ENCODE assay signal across 20 cellular contexts in genomic region chr15:68580883-68581155, GRCh38. TPM values are rescaled to one million over a fixed set of nuclear protein-coding genes. Genes with fewer than 3 reads are reported as not detected.
DNase-seq lines count a peak whose midpoint lies in the region; ATAC-seq, FAIRE-seq and TF ChIP-seq lines count a peak whose summit lies in the region.
"Had no signal": no experiment of that assay in that cellular context is flagged by ENCODE, and none has a peak within 500 bp of the region (broad histone marks: within the 10 kb centered on the region; RNA-seq: fewer than 3 reads in every experiment).

No MANE protein-coding gene starts in this region.

- peaks cover 33 to 78% of the 10 kb centered on the region in 2 experiments for H3K4me1 ChIP-seq in HCT116 (ENCODE audit: control insufficient read depth in 1 of 2, insufficient read depth in 2 of 2, low read length in 2 of 2)
- no peaks in the 10 kb centered on the region for H3K4me1 ChIP-seq in GM12878 (ENCODE audit: control insufficient read depth, insufficient read depth, low read length)
- H3K4me1 ChIP-seq in mesenchymal stem cell (ENCODE audit: control insufficient read depth, insufficient read depth, low read depth, low read length) = peaks cover 60% of the 10 kb centered on the region

- no peaks in the 10 kb centered on the region for H3K9me3 ChIP-seq in HCT116 (ENCODE audit: control insufficient read depth in 1 of 2, insufficient read depth in 1 of 2, low read depth in 1 of 2, low read length in 2 of 2)
- H3K9me3 ChIP-seq in GM12878 (replicated peaks; ENCODE audit: control insufficient read depth, insufficient read depth, low read length) = no peaks in the 10 kb centered on the region
- no peaks in the 10 kb centered on the region for H3K9me3 ChIP-seq in mesenchymal stem cell (ENCODE audit: control insufficient read depth, low read length)

- H3K79me2 ChIP-seq in HCT116 (ENCODE audit: insufficient read depth, low read length) = no peaks in the 10 kb centered on the region
- H3K79me2 ChIP-seq in GM12878 (ENCODE audit: control insufficient read depth, insufficient read depth, low read length) = no peaks in the 10 kb centered on the region

- CTCF ChIA-PET in HCT116 (lab: Charles Lee) = interaction anchor here (1.2 kb wide), 1 partner anchor 31 kb away, joined by 3 read pairs; no protein-coding TSS in a partner anchor
- CTCF ChIA-PET in GM12878 (lab: Yijun Ruan, JAX) = no interaction called here

- H3K18ac ChIP-seq in mesenchymal stem cell (ENCODE audit: low read depth in 1 of 2, low read length in 2 of 2) = peak overlapping the region in 1 of 2 experiments; percentile 28

- intact Hi-C loops in HCT116 (cut with micrococcal nuclease) (no loop called here), GM12878 (cut with micrococcal nuclease; ENCODE audit: unreplicated experiment) (no loop called here)

- H3K27ac ChIP-seq in HCT116 (ENCODE audit: low read depth, low read length) = no peak overlapping the region
- no peak overlapping the region for H3K27ac ChIP-seq in GM12878 (ENCODE audit: control insufficient read depth, insufficient read depth)
- no peak overlapping the region for H3K27ac ChIP-seq in mesenchymal stem cell (ENCODE audit: low read length, poor library complexity, severe bottlenecking)
- peak overlapping the region; percentile 85 for H3K27ac ChIP-seq in temporal lobe (ENCODE audit: low read depth, low read length)
- H3K27ac ChIP-seq: brain microvascular endothelial cell had no signal

- no peak for TF ChIP-seq EP300 in GM12878 (IDR thresholded peaks at IDR 0.05; ENCODE audit: borderline replicate concordance in 1 of 2, control insufficient read depth in 1 of 2, low read depth in 2 of 2, low read length in 2 of 2)

- H3K27me3 ChIP-seq in HCT116 (ENCODE audit: insufficient read depth, low read length) = no peaks in the 10 kb centered on the region
- peaks cover 17 to 29% of the 10 kb centered on the region in 2 experiments for H3K27me3 ChIP-seq in GM12878 (replicated peaks in 1 of 2; ENCODE audit: control insufficient read depth in 2 of 2, insufficient read depth in 2 of 2, low read length in 1 of 2)
- H3K27me3 ChIP-seq in mesenchymal stem cell (ENCODE audit: control insufficient read depth in 1 of 2, insufficient read depth in 1 of 2, low read length in 2 of 2) = no peaks in the 10 kb centered on the region
- H3K27me3 ChIP-seq: brain microvascular endothelial cell had no signal

- H3K14ac ChIP-seq in mesenchymal stem cell (ENCODE audit: low read length in 2 of 2) = no peak overlapping the region

- H3K4ac ChIP-seq in mesenchymal stem cell (ENCODE audit: low read depth in 1 of 2, low read length in 2 of 2) = no peak overlapping the region

- no peak overlapping the region for H2BK15ac ChIP-seq in mesenchymal stem cell (ENCODE audit: low read depth, poor library complexity, severe bottlenecking)

- H3K4me2 ChIP-seq in HCT116 (ENCODE audit: low read length) = 0 out of 2 replicates have a peak overlapping the region, but pooled peaks have one; percentile 92
- H3K4me2 ChIP-seq in GM12878 (ENCODE audit: control insufficient read depth, insufficient read depth) = no peak overlapping the region
- H3K4me2 ChIP-seq in mesenchymal stem cell (ENCODE audit: low read length, poor library complexity, severe bottlenecking) = no peak overlapping the region

- DNase-seq in HCT116 (ENCODE audit: low read depth, low spot score) = no peak
- DNase-seq in GM12878 (ENCODE audit: low read depth, low spot score) = no peak
- DNase-seq in mesenchymal stem cell = no peak
- no peak for DNase-seq in dedifferentiated amniotic fluid mesenchymal stem cell (ENCODE audit: extremely low spot score)
- no peak for DNase-seq in GM13977 (ENCODE audit: low spot score)
- no peak for DNase-seq in D341Med (ENCODE audit: low spot score)
- DNase-seq: activated CD4-positive, alpha-beta T cell treated with anti-CD3 and anti-CD28 coated beads for 4 hours; activated CD8-positive, alpha-beta memory T cell treated with anti-CD3 and anti-CD28 coated beads, Interleukin-2, amount 50 U/mL, for 4 hours; activated naive CD4-positive, alpha-beta T cell treated with Interleukin-2 at 50 U/mL for 16 hours; brain microvascular endothelial cell; dermis blood vessel endothelial cell; DMS153; erythroblast; naive thymus-derived CD4-positive, alpha-beta T cell; NCI-H1092; NCI-H2029 treated with DMSO at 0.1 percent for 48 hours; RPMI8226 had no signal

- peaks cover 5% of the 10 kb centered on the region for H3K79me1 ChIP-seq in mesenchymal stem cell (replicated peaks; ENCODE audit: low read length, poor library complexity, severe bottlenecking)

- no TSS peak for BruUV-seq in HCT116 (replicated peaks; lab: Mats Ljungman, UMichigan)
- no TSS peak for BruUV-seq in GM12878 (replicated peaks; lab: Mats Ljungman, UMichigan)

- 30% methylated on average over 1 of the region's 1 CpG for WGBS in GM12878 (ENCODE audit: insufficient coverage, insufficient replicate concordance, low lambda C conversion rate, missing lambda C conversion rate)
- WGBS in mesenchymal stem cell = 69% methylated on average over 1 of the region's 1 CpG

- no peak overlapping the region for H4K8ac ChIP-seq in mesenchymal stem cell (ENCODE audit: low read length)

- H4K91ac ChIP-seq in mesenchymal stem cell (ENCODE audit: low read length) = no peak overlapping the region

- H2BK5ac ChIP-seq in mesenchymal stem cell (ENCODE audit: low read depth, low read length, poor library complexity, severe bottlenecking) = no peak overlapping the region

- H2BK12ac ChIP-seq in mesenchymal stem cell (ENCODE audit: low read length in 2 of 2) = peak overlapping the region in 1 of 2 experiments; percentile 22

- H4K20me1 ChIP-seq in HCT116 (ENCODE audit: insufficient read depth) (no peaks in the 10 kb centered on the region), GM12878 (ENCODE audit: control insufficient read depth, insufficient read depth) (no peaks in the 10 kb centered on the region; the same call in 1 of the 2 replicates)

- FAIRE-seq in GM12878 (lab: Jason Lieb, UNC) = no peak

- RAD21 ChIA-PET in HCT116 (lab: Charles Lee; ENCODE audit: low non-redundant PET in 1 of 2, low total read pairs in 2 of 2, uncharacterized antibody in 2 of 2, unreplicated experiment in 2 of 2) = no interaction called here
- RAD21 ChIA-PET in GM12878 (lab: Charles Lee; ENCODE audit: unreplicated experiment) = no interaction called here

- H3K9me2 ChIP-seq in HCT116 (ENCODE audit: insufficient read depth) = no peaks in the 10 kb centered on the region

- H3K36me3 ChIP-seq in HCT116 (ENCODE audit: control insufficient read depth in 1 of 2, insufficient read depth in 2 of 2, low read length in 2 of 2) = no peaks in the 10 kb centered on the region
- H3K36me3 ChIP-seq in GM12878 (ENCODE audit: control insufficient read depth in 2 of 2, insufficient read depth in 2 of 2, low read length in 1 of 2) = no peaks in the 10 kb centered on the region
- peaks cover 0 to 12% of the 10 kb centered on the region in 2 experiments for H3K36me3 ChIP-seq in mesenchymal stem cell (ENCODE audit: control insufficient read depth in 1 of 2, insufficient read depth in 2 of 2, low read depth in 1 of 2, low read length in 2 of 2)
- H3K36me3 ChIP-seq: brain microvascular endothelial cell had no signal

- TF ChIP-seq RAD21 in HCT116 (IDR thresholded peaks at IDR 0.05; ENCODE audit: low read depth) (no peak), GM12878 (IDR thresholded peaks at IDR 0.05; ENCODE audit: insufficient read depth, low read depth, low read length) (no peak)

- SMC1A ChIA-PET in GM12878 (lab: Charles Lee; ENCODE audit: uncharacterized antibody, unreplicated experiment) = no interaction called here

- H3K23ac ChIP-seq in mesenchymal stem cell (ENCODE audit: low read length in 2 of 2) = no peak overlapping the region

- POLR2A ChIA-PET in HCT116 (lab: Charles Lee) = no interaction called here
- POLR2A ChIA-PET in GM12878 (lab: Charles Lee) = no interaction called here

- TF ChIP-seq POLR2A in HCT116 (IDR thresholded peaks at IDR 0.05; ENCODE audit: borderline replicate concordance, extremely low read depth, insufficient read depth, insufficient read length) (no peak), GM12878 (IDR thresholded peaks at IDR 0.05; ENCODE audit: low read depth, low read length) (no peak)

- no peak overlapping the region for H2BK120ac ChIP-seq in mesenchymal stem cell (ENCODE audit: low read depth, low read length)

- H2AFZ ChIP-seq in HCT116 (ENCODE audit: low read depth, low read length, poor library complexity, severe bottlenecking) (no peak overlapping the region), GM12878 (ENCODE audit: control insufficient read depth, low read depth, low read length) (no peak overlapping the region), mesenchymal stem cell (ENCODE audit: low read depth, low read length) (no peak overlapping the region)

- H2AK5ac ChIP-seq in mesenchymal stem cell (ENCODE audit: low read length, severe bottlenecking) = peak overlapping the region; percentile 31

- no peak for TF ChIP-seq CTCF in HCT116 (IDR thresholded peaks at IDR 0.05 in 2 of 3, conservative IDR thresholded peaks at IDR 0.05 in 1 of 3; ENCODE audit: borderline replicate concordance in 1 of 3, insufficient read depth in 1 of 3, low read depth in 2 of 3, low read length in 2 of 3)
- no peak for TF ChIP-seq CTCF in GM12878 (IDR thresholded peaks at IDR 0.05 in 2 of 3, conservative IDR thresholded peaks at IDR 0.05 in 1 of 3; ENCODE audit: control insufficient read depth in 2 of 3, extremely low read depth in 1 of 3, insufficient read depth in 1 of 3, low read depth in 3 of 3, low read length in 3 of 3)
- no peak for TF ChIP-seq CTCF in GM13977 (IDR thresholded peaks at IDR 0.05; ENCODE audit: extremely low read depth, insufficient read depth, missing control alignments)

- ATAC-seq in HCT116 (no peak), GM12878 (peak; percentile 22; the same call in 2 of the 3 replicates)
- ATAC-seq: naive thymus-derived CD4-positive, alpha-beta T cell had no signal

- H3K9ac ChIP-seq in HCT116 (ENCODE audit: low read length) (no peak overlapping the region), GM12878 (ENCODE audit: control insufficient read depth, insufficient read depth, low read length) (no peak overlapping the region), mesenchymal stem cell (ENCODE audit: low read length) (peak overlapping the region; percentile 88)

- in situ Hi-C loops in GM12878 (cut with MboI) (no loop called here), GM13977 (cut with MboI; ENCODE audit: low pct_unique_long_range_greater_than_20kb, low sequenced_read_pairs, unreplicated experiment) (no loop called here)

- no peak overlapping the region for H3K4me3 ChIP-seq in HCT116 (replicated peaks in 1 of 2; ENCODE audit: low read depth in 1 of 2, low read length in 2 of 2)
- H3K4me3 ChIP-seq in GM12878 = no peak overlapping the region
- H3K4me3 ChIP-seq in mesenchymal stem cell (ENCODE audit: insufficient read depth in 1 of 2, low read depth in 1 of 2, low read length in 2 of 2) = peak overlapping the region in 1 of 2 experiments; percentile 91
- H3K4me3 ChIP-seq: lung had no signal

RNA-seq across cellular contexts. Expression of gene CORO2B, which starts 2.0 kb away (rescaled TPM):
- total RNA-seq in HCT116 (2021; ENCODE audit: unreplicated experiment) (2.8 TPM), GM12878 (2014; rRNA removed) (0.11 and 0.16 TPM in 2 replicates), GM12878 (2014; rRNA removed; fragmentation: Illumina TruSeq; extraction: Trizol) (0.05 and 0.09 TPM in 2 replicates), GM12878 (2021) (0.05 and 0.27 TPM in 2 replicates), temporal lobe (28.0 TPM)
- polyA plus RNA-seq in HCT116 (2012) = 2.2 and 3.2 TPM in 2 replicates
- 0.56 TPM in 2 replicates for total RNA-seq in GM12878 (2013; cell fraction: nucleolus; rRNA removed)
- polyA plus RNA-seq in GM12878 (2011; ENCODE audit: low read depth) = not detected
- polyA plus RNA-seq in GM12878 (2011; rRNA removed) (0.39 and 0.73 TPM in 2 replicates), GM12878 (2014; fragmentation: Illumina TruSeq; extraction: Trizol) (0.22 and 0.33 TPM in 2 replicates), GM12878 (2014; fragmentation: Nextera tagmentation; extraction: Ambion mirVana) (not detected), GM12878 (2014; rRNA removed) (0.14 and 0.38 TPM in 2 replicates), GM12878 (2016; fragmentation: Nextera tagmentation; extraction: Ambion mirVana) (not detected)
- polyA plus RNA-seq in GM12878 (2011; cell fraction: cytosol; rRNA removed) = 0.64 and 0.95 TPM in 2 replicates
- polyA plus RNA-seq in GM12878 (2011; cell fraction: nucleus; rRNA removed) = 1.0 and 1.3 TPM in 2 replicates
- not detected in 2 replicates for polyA plus RNA-seq in GM12878 (2012)
- 0.29 and 0.67 TPM in 2 replicates for polyA minus RNA-seq in GM12878 (2011; rRNA and poly(A)+ RNA removed)
- 0.27 and 0.62 TPM in 2 replicates for polyA minus RNA-seq in GM12878 (2011; cell fraction: cytosol; rRNA and poly(A)+ RNA removed)
- 0.19 and 0.48 TPM in 2 replicates for polyA minus RNA-seq in GM12878 (2011; cell fraction: nucleus; rRNA and poly(A)+ RNA removed)
- polyA plus RNA-seq in mesenchymal stem cell (2013, experiment 1 of 2) = 6.0 TPM
- polyA plus RNA-seq in mesenchymal stem cell (2013, experiment 2 of 2) = 6.3 TPM
- total RNA-seq: NCI-H460 had no signal
- polyA plus RNA-seq: naive thymus-derived CD4-positive, alpha-beta T cell had no signal
